8 cellular contexts compared by ENCODE assay signal in genomic region chr12:48925218-48925871, GRCh38. TPM values are rescaled to one million over a fixed set of nuclear protein-coding genes. Genes with fewer than 3 reads are reported as not detected.
DNase-seq lines count a peak whose midpoint lies in the region; ATAC-seq and TF ChIP-seq lines count a peak whose summit lies in the region.

Gene FKBP11, minus strand, starts transcription at chr12:48925492. Its CDS starts 64 bp downstream, at chr12:48925428.

- peak within 1 kb of the TSS; percentile 90 for H3K4me3 ChIP-seq in ACC112 (ENCODE audit: low read depth, low read length)

- peak; percentile 82 for TF ChIP-seq POLR2A in GM19193 (IDR thresholded peaks at IDR 0.05; ENCODE audit: extremely low read depth, insufficient read depth, insufficient read length)

- H3K36me3 ChIP-seq in ACC112 (ENCODE audit: insufficient read depth, low read length) = peaks cover 14% of the 10 kb centered on the region

- peak within 1 kb of the TSS; percentile 37; the same call in 1 of the 2 replicates for H3K27ac ChIP-seq in ACC112 (ENCODE audit: low read depth, low read length)

- H2AFZ ChIP-seq in ACC112 (ENCODE audit: low read length, unreplicated experiment) = peak within 1 kb of the TSS; percentile 34

- no peaks in the 10 kb centered on the region for H3K27me3 ChIP-seq in ACC112 (ENCODE audit: insufficient read depth, low read length)

- ATAC-seq in HG03457 (IDR thresholded peaks at IDR 0.05; ENCODE audit: unreplicated experiment) = peak; percentile 50
- peak; percentile 97 for ATAC-seq in left lobe of liver

- H3K79me2 ChIP-seq in ACC112 (ENCODE audit: control insufficient read depth, insufficient read depth, low read length, unreplicated experiment) = peaks cover 8% of the 10 kb centered on the region

- H3K4me1 ChIP-seq in ACC112 (ENCODE audit: control insufficient read depth, insufficient read depth, low read length, unreplicated experiment) = peaks cover 11% of the 10 kb centered on the region

- peak; percentile 51 for DNase-seq in activated CD4-positive, CD25-positive, alpha-beta regulatory T cell treated with anti-CD3 and anti-CD28 coated beads, Interleukin-2, amount 50 U/mL, for 16 hours (ENCODE audit: low read depth, low spot score)
- DNase-seq in cerebellum (ENCODE audit: low spot score) (no peak), left lobe of liver (ENCODE audit: low spot score) (peak; percentile 72), NCI-H345 treated with DMSO at 0.1 percent for 48 hours (lab: John Stamatoyannopoulos, UW; ENCODE audit: unreplicated experiment) (no peak)
- DNase-seq in stimulated activated CD4-positive, alpha-beta T cell treated with anti-CD3 and anti-CD28 coated beads, Interleukin-4, amount 100 ng/mL, for 4 hours = peak; percentile 72 to 83

RNA-seq across cellular contexts. Expression of gene FKBP11, which starts in this region (rescaled TPM):
- total RNA-seq in cerebellum = 12.7 TPM
- total RNA-seq in left lobe of liver = 45.0 TPM

Comparison
In these comparisons a context has a peak if more than half of its experiments do, and no peak if none do; other contexts are left out.
1. DNase-seq: peak in activated CD4-positive, CD25-positive, alpha-beta regulatory T cell treated with anti-CD3 and anti-CD28 coated beads, Interleukin-2, amount 50 U/mL, for 16 hours (single experiment), left lobe of liver (single experiment) and stimulated activated CD4-positive, alpha-beta T cell treated with anti-CD3 and anti-CD28 coated beads, Interleukin-4, amount 100 ng/mL, for 4 hours (2 of 2); none in cerebellum (single experiment) and NCI-H345 treated with DMSO at 0.1 percent for 48 hours (single experiment).